ENCODE assay signal across 12 cellular contexts in the genomic region with DNA sequence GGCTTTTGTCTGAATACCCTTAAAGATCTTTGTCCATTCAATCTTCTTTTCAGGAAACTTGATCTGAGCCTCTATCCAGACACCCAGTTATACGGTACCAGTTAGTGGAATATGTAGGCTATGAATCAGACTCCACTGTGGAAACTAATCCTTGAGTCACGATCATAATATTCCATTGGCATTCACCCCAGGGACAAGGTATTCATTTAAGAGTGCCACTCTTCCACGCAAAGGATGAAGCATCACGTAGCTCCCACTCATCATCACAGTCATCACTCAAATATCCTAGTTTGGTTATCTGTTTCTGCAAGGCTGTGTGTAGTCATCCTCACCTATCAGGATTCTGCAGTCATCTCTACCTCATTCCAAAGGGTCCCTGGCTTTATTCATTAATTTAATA.
DNase-seq lines count a peak whose midpoint lies in the region; TF ChIP-seq lines count a peak whose summit lies in the region.
"Had no signal": no experiment of that assay in that cellular context is flagged by ENCODE, and none has a peak within 500 bp of the region (broad histone marks: within the 10 kb centered on the region; RNA-seq: fewer than 3 reads in every experiment).

No MANE protein-coding gene starts in this region.

- no peak overlapping the region for H3K4me3 Mint-ChIP-seq in mesothelial cell of epicardium
- H3K4me3 Mint-ChIP-seq: activated B cell treated with CpG ODN at 0.5 μM for 24 hours had no signal

- H3K27ac Mint-ChIP-seq in mesothelial cell of epicardium = peak overlapping the region; percentile 56
- H3K27ac Mint-ChIP-seq: activated B cell treated with CpG ODN at 0.5 μM for 24 hours had no signal

- peaks cover 6% of the 10 kb centered on the region for H3K36me3 Mint-ChIP-seq in mesothelial cell of epicardium

- no peaks in the 10 kb centered on the region for H3K4me1 Mint-ChIP-seq in mesothelial cell of epicardium
- H3K4me1 Mint-ChIP-seq: activated B cell treated with CpG ODN at 0.5 μM for 24 hours had no signal

- no peaks in the 10 kb centered on the region for H3K27me3 Mint-ChIP-seq in mesothelial cell of epicardium (ENCODE audit: low read depth)
- H3K27me3 Mint-ChIP-seq: activated B cell treated with CpG ODN at 0.5 μM for 24 hours had no signal

- peak; percentile 76 for DNase-seq in AG09319 (ENCODE audit: extremely low read depth, low read depth)
- DNase-seq in NCI-H226 = peak; percentile 100
- DNase-seq in dedifferentiated amniotic fluid mesenchymal stem cell (ENCODE audit: extremely low spot score) = peak; percentile 98
- no peak for DNase-seq in mesothelial cell of epicardium (ENCODE audit: low spot score in 2 of 2, unreplicated experiment in 2 of 2)
- DNase-seq in activated effector memory CD4-positive, alpha-beta T cell treated with anti-CD3 and anti-CD28 coated beads, Interleukin-2, amount 50 U/mL, for 16 hours = no peak
- DNase-seq in DMS 273 treated with DMSO at 0.1 percent for 48 hours (lab: John Stamatoyannopoulos, UW) = no peak
- DNase-seq in NK-92 treated with Interleukin-12 subunit alpha and Interleukin-12 subunit beta, amount 100 ng/mL, for 24 hours (lab: John Stamatoyannopoulos, UW) = no peak
- DNase-seq in activated CD4-positive, alpha-beta T cell treated with anti-CD3 and anti-CD28 coated beads for 4 hours = no peak
- DNase-seq: activated B cell treated with CpG ODN at 0.5 μM for 24 hours; activated naive CD4-positive, alpha-beta T cell treated with anti-CD3 and anti-CD28 coated beads, Interleukin-2, amount 50 U/mL, for 16 hours; left ventricle myocardium superior; right lobe of liver had no signal

- no peak for TF ChIP-seq CTCF in AG09319 (IDR thresholded peaks at IDR 0.05; ENCODE audit: low read depth, low read length)
- TF ChIP-seq CTCF in mesothelial cell of epicardium (IDR thresholded peaks at IDR 0.05; ENCODE audit: unreplicated experiment) = no peak

- H3K9me3 Mint-ChIP-seq in mesothelial cell of epicardium = no peaks in the 10 kb centered on the region
- H3K9me3 Mint-ChIP-seq: activated B cell treated with CpG ODN at 0.5 μM for 24 hours had no signal

Comparison
In these comparisons a context has a peak if more than half of its experiments do, and no peak if none do; other contexts are left out.
1. DNase-seq: peak in AG09319 (single experiment), NCI-H226 (single experiment) and dedifferentiated amniotic fluid mesenchymal stem cell (single experiment); none in mesothelial cell of epicardium (0 of 2), activated effector memory CD4-positive, alpha-beta T cell treated with anti-CD3 and anti-CD28 coated beads, Interleukin-2, amount 50 U/mL, for 16 hours (single experiment), DMS 273 treated with DMSO at 0.1 percent for 48 hours (single experiment), NK-92 treated with Interleukin-12 subunit alpha and Interleukin-12 subunit beta, amount 100 ng/mL, for 24 hours (single experiment) and activated CD4-positive, alpha-beta T cell treated with anti-CD3 and anti-CD28 coated beads for 4 hours (0 of 2).